Comparison of ENCODE assay signal across 1 cellular context in genomic region chr7:148884299-148885022, GRCh38.
TF ChIP-seq lines count a peak whose summit lies in the region.

No MANE protein-coding gene starts in this region.

TF ChIP-seq in K562, 482 proteins besides CTCF, POLR2A, EP300 and RAD21 (continued from another document and continues in another):
- TF ChIP-seq POLR2B (IDR thresholded peaks at IDR 0.05; ENCODE audit: low read depth, partially characterized antibody): peak; percentile 84
- peak; percentile 95 for TF ChIP-seq TARDBP (IDR thresholded peaks at IDR 0.05)
- peak; percentile 70 for TF ChIP-seq NFIC (IDR thresholded peaks at IDR 0.05)
- TF ChIP-seq PRMT5 (CRISPR knock-in tag; IDR thresholded peaks at IDR 0.05): no peak
- 0 out of 2 replicates have a peak, but pooled peaks have one; percentile 23 for TF ChIP-seq PREB (CRISPR knock-in tag; IDR thresholded peaks at IDR 0.05)
- no peak; the same call in 1 of the 2 replicates for TF ChIP-seq MEF2A (IDR thresholded peaks at IDR 0.05; ENCODE audit: control insufficient read depth, low read depth, low read length)
- peak; percentile 95 for TF ChIP-seq ARID4B (CRISPR knock-in tag; IDR thresholded peaks at IDR 0.05)
- peak; percentile 66 for TF ChIP-seq CHD2 (IDR thresholded peaks at IDR 0.05; ENCODE audit: low read depth, low read length)
- peak; percentile 97 for TF ChIP-seq ZNF511 (CRISPR knock-in tag; IDR thresholded peaks at IDR 0.05)
- peak; percentile 88 for TF ChIP-seq ZNF395 (CRISPR knock-in tag; IDR thresholded peaks at IDR 0.05)
- TF ChIP-seq RB1 (IDR thresholded peaks at IDR 0.05; ENCODE audit: low read depth): peak; percentile 99
- peak; percentile 8 to 18; a peak in 1 of 4 replicates for TF ChIP-seq UBTF (IDR thresholded peaks at IDR 0.05; ENCODE audit: borderline replicate concordance in 1 of 2, low read depth in 2 of 2, low read length in 2 of 2)
- peak; percentile 57 for TF ChIP-seq HNRNPH1 (optimal IDR thresholded peaks at IDR 0.05; ENCODE audit: low read depth, low read length)
- no peak for TF ChIP-seq PHTF2 (CRISPR knock-in tag; IDR thresholded peaks at IDR 0.05)
- peak; percentile 60; the same call in 1 of the 2 replicates for TF ChIP-seq NKRF (IDR thresholded peaks at IDR 0.05; ENCODE audit: borderline replicate concordance)
- TF ChIP-seq SMAD3 (CRISPR knock-in tag; conservative IDR thresholded peaks at IDR 0.05): 0 out of 2 replicates have a peak, but pooled peaks have one; percentile 40
- peak; percentile 31; the same call in 1 of the 2 replicates for TF ChIP-seq KLF1 (tag; IDR thresholded peaks at IDR 0.05)
- peak; percentile 19 for TF ChIP-seq STAG1 (CRISPR knock-in tag; IDR thresholded peaks at IDR 0.05; ENCODE audit: borderline replicate concordance)
- peak; percentile 97 for TF ChIP-seq U2AF1 (optimal IDR thresholded peaks at IDR 0.05; ENCODE audit: low read depth, low read length)
- TF ChIP-seq ZNF280B (CRISPR knock-in tag; IDR thresholded peaks at IDR 0.05): no peak
- no peak for TF ChIP-seq YBX1 (IDR thresholded peaks at IDR 0.05)
- TF ChIP-seq NR4A1 (CRISPR knock-in tag; IDR thresholded peaks at IDR 0.05): 0 out of 2 replicates have a peak, but pooled peaks have one; percentile 69
- TF ChIP-seq NR4A1 (tag; IDR thresholded peaks at IDR 0.05): peak; percentile 31; the same call in 1 of the 2 replicates
- peak; percentile 99 for TF ChIP-seq GATAD2B (IDR thresholded peaks at IDR 0.05; ENCODE audit: borderline replicate concordance)
- peak; percentile 67 for TF ChIP-seq HCFC1 (IDR thresholded peaks at IDR 0.05; ENCODE audit: low read depth, low read length)
- TF ChIP-seq CUX1 (CRISPR knock-in tag; IDR thresholded peaks at IDR 0.05): 0 out of 2 replicates have a peak, but pooled peaks have one; percentile 11
- no peak for TF ChIP-seq PTBP1 (IDR thresholded peaks at IDR 0.05; ENCODE audit: low read depth, low read length)
- peak; percentile 99 for TF ChIP-seq LCOR (CRISPR knock-in tag; IDR thresholded peaks at IDR 0.05)
- no peak for TF ChIP-seq SAFB2 (IDR thresholded peaks at IDR 0.05; ENCODE audit: borderline replicate concordance, low read depth, low read length, severe bottlenecking)
- TF ChIP-seq KDM2B (CRISPR knock-in tag; IDR thresholded peaks at IDR 0.05): 0 out of 2 replicates have a peak, but pooled peaks have one; percentile 36
- TF ChIP-seq ESRRA (IDR thresholded peaks at IDR 0.05; ENCODE audit: borderline replicate concordance, low read depth): peak; percentile 68; the same call in 1 of the 2 replicates
- TF ChIP-seq RBFOX2 (IDR thresholded peaks at IDR 0.05; ENCODE audit: low read depth, low read length): peak; percentile 91
- no peak for TF ChIP-seq HBP1 (CRISPR knock-in tag; IDR thresholded peaks at IDR 0.05)
- TF ChIP-seq ZBTB2 (IDR thresholded peaks at IDR 0.05): peak; percentile 75
- peak; percentile 24 for TF ChIP-seq ZNF146 (CRISPR knock-in tag; IDR thresholded peaks at IDR 0.05; ENCODE audit: unreplicated experiment)
- peak; percentile 73 for TF ChIP-seq ASH1L (IDR thresholded peaks at IDR 0.05; ENCODE audit: borderline replicate concordance, low read depth, partially characterized antibody)
